Comparison of ENCODE assay signal across 1 cellular context in genomic region chr20:15378151-15378550, GRCh38.
TF ChIP-seq lines count a peak whose summit lies in the region.

No MANE protein-coding gene starts in this region.

TF ChIP-seq in SK-N-SH treated with all-trans-retinoic acid at 6 μM for 48 hours, 23 proteins besides CTCF, POLR2A, EP300 and RAD21 (continued from another document):
- TF ChIP-seq CSRNP3 (CRISPR knock-in tag; IDR thresholded peaks at IDR 0.05), result no peak
- TF ChIP-seq PPARA (CRISPR knock-in tag; IDR thresholded peaks at IDR 0.05; ENCODE audit: borderline replicate concordance), result no peak
- no peak for TF ChIP-seq ISL1 (CRISPR knock-in tag; IDR thresholded peaks at IDR 0.05)
- TF ChIP-seq SNAI2 (CRISPR knock-in tag; IDR thresholded peaks at IDR 0.05), result no peak
- TF ChIP-seq CREB5 (CRISPR knock-in tag; IDR thresholded peaks at IDR 0.05; ENCODE audit: low read depth), result no peak
